Comparison of ENCODE assay signal across 1 cellular context in genomic region chr7:92460510-92460909, GRCh38.
TF ChIP-seq lines count a peak whose summit lies in the region.

No MANE protein-coding gene starts in this region.

TF ChIP-seq in K562, 482 proteins besides CTCF, POLR2A, EP300 and RAD21 (continued from another document):
- TF ChIP-seq ELK3 (CRISPR knock-in tag; IDR thresholded peaks at IDR 0.05): no peak
- TF ChIP-seq HMG20A (CRISPR knock-in tag; conservative IDR thresholded peaks at IDR 0.05): no peak
- no peak for TF ChIP-seq FOSL1 (tag; conservative IDR thresholded peaks at IDR 0.05)
- TF ChIP-seq CEBPZ (IDR thresholded peaks at IDR 0.05; ENCODE audit: borderline replicate concordance, low read depth, low read length): no peak
- TF ChIP-seq ELF1 (tag; IDR thresholded peaks at IDR 0.05): no peak
- no peak for TF ChIP-seq NBN (IDR thresholded peaks at IDR 0.05; ENCODE audit: low read depth)
- TF ChIP-seq NONO (IDR thresholded peaks at IDR 0.05; ENCODE audit: low read depth in 2 of 2, low read length in 1 of 2): no peak
- TF ChIP-seq NFRKB (IDR thresholded peaks at IDR 0.05; ENCODE audit: low read depth): no peak
- no peak for TF ChIP-seq TFAP4 (CRISPR knock-in tag; IDR thresholded peaks at IDR 0.05; ENCODE audit: borderline replicate concordance)
- no peak for TF ChIP-seq WHSC1 (IDR thresholded peaks at IDR 0.05; ENCODE audit: low read length)
- TF ChIP-seq ESRRA (IDR thresholded peaks at IDR 0.05; ENCODE audit: borderline replicate concordance, low read depth): no peak
- no peak for TF ChIP-seq ZNF239 (CRISPR knock-in tag; IDR thresholded peaks at IDR 0.05)
- no peak for TF ChIP-seq ZNF384 (IDR thresholded peaks at IDR 0.05; ENCODE audit: low read depth, low read length)
- TF ChIP-seq CBX2 (IDR thresholded peaks at IDR 0.05; ENCODE audit: insufficient read depth, low read length, poor library complexity, severe bottlenecking): no peak
- TF ChIP-seq MYNN (IDR thresholded peaks at IDR 0.05): no peak
- no peak for TF ChIP-seq MYNN (CRISPR knock-in tag; IDR thresholded peaks at IDR 0.05)
- no peak for TF ChIP-seq TCF7 (IDR thresholded peaks at IDR 0.05; ENCODE audit: borderline replicate concordance)
- no peak for TF ChIP-seq GTF2E2 (tag; IDR thresholded peaks at IDR 0.05)
TF ChIP-seq in K562: peak in this region for 0.
